11 cellular contexts compared by ENCODE assay signal in the genomic region with DNA sequence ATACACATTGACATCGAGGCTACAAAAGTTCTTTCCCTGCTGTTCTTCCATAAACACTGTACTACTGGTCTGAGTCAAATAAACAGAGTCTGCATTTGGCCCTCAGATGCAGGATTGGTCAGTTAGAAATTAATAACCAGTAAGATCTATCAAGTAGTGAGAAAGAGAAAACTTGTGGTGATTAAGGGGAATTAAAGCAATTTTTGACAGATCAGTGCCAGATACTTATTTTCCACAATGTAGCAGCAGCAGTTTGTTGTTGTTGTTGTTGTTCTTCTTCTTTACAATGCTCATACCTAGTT.
A peak's percentile ranks its signal among the peaks of the same experiment; 100 is the strongest.
DNase-seq lines count a peak whose midpoint lies in the region; ATAC-seq and TF ChIP-seq lines count a peak whose summit lies in the region.
"Had no signal": no experiment of that assay in that cellular context is flagged by ENCODE, and none has a peak within 500 bp of the region (broad histone marks: within the 10 kb centered on the region; RNA-seq: fewer than 3 reads in every experiment).

No MANE protein-coding gene starts in this region.

- no peaks in the 10 kb centered on the region for H3K36me3 Mint-ChIP-seq in activated T-cell treated with anti-CD3 and anti-CD28 coated beads, Interleukin-2, amount 50 U/mL, for 72 hours (ENCODE audit: insufficient read depth in 2 of 2)

- no peak for DNase-seq in activated T-cell treated with anti-CD3 and anti-CD28 coated beads, Interleukin-2, amount 50 U/mL, for 72 hours
- DNase-seq in activated T-cell treated with anti-CD3 and anti-CD28 coated beads, Interleukin-2, amount 50 U/mL, for 1 hour: no peak
- DNase-seq in fibroblast of villous mesenchyme (ENCODE audit: low read depth) (no peak), PC-9 (no peak), HAP-1 (ENCODE audit: low spot score in 2 of 2) (no peak)
- no peak for DNase-seq in activated CD4-positive, alpha-beta T cell treated with anti-CD3 and anti-CD28 coated beads for 48 hours
- DNase-seq: amniotic stem cell, PC-3, tibial artery had no signal

- BruUV-seq in PC-9 (replicated peaks; lab: Mats Ljungman, UMichigan): no TSS peak

- POLR2A ChIA-PET in PC-9 (lab: Charles Lee; ENCODE audit: unreplicated experiment): no interaction called here

- H3K4me1 Mint-ChIP-seq in activated T-cell treated with anti-CD3 and anti-CD28 coated beads, Interleukin-2, amount 50 U/mL, for 72 hours (ENCODE audit: low read depth): peaks cover 21% of the 10 kb centered on the region

- no peaks in the 10 kb centered on the region for H3K79me2 ChIP-seq in OCI-LY3 (ENCODE audit: low read length)
- 0 out of 2 replicates have a peak, but pooled peaks cover 4% of the 10 kb centered on the region for H3K79me2 ChIP-seq in PC-9 (ENCODE audit: low read depth)

- peak overlapping the region; percentile 58 for H3K4me2 ChIP-seq in OCI-LY3 (ENCODE audit: low read length)
- H3K4me2 ChIP-seq in PC-9: no peak overlapping the region

- H3F3A ChIP-seq in PC-9 (ENCODE audit: insufficient read depth, low read depth): no peaks in the 10 kb centered on the region

- in situ Hi-C loops in HAP-1 (cut with MboI; ENCODE audit: low sequenced_read_pairs): no loop called here

- H3K27me3 ChIP-seq in OCI-LY3 (ENCODE audit: low read depth, low read length) (no peaks in the 10 kb centered on the region), subcutaneous abdominal adipose tissue (ENCODE audit: control insufficient read depth in 5 of 5, insufficient read depth in 4 of 5, low read length in 5 of 5) (no peaks in the 10 kb centered on the region), PC-9 (ENCODE audit: insufficient read depth, low read depth) (no peaks in the 10 kb centered on the region), HAP-1 (ENCODE audit: low read depth) (peaks cover 3% of the 10 kb centered on the region; the same call in 1 of the 2 replicates)
- H3K27me3 ChIP-seq: tibial artery had no signal

- H3K27me3 Mint-ChIP-seq in activated T-cell treated with anti-CD3 and anti-CD28 coated beads, Interleukin-2, amount 50 U/mL, for 72 hours (ENCODE audit: low read depth): peaks cover 14% of the 10 kb centered on the region

- H2AFZ ChIP-seq in OCI-LY3 (ENCODE audit: low read depth, low read length): peak overlapping the region; percentile 64; the same call in 1 of the 2 replicates
- H2AFZ ChIP-seq in PC-9: no peak overlapping the region

- H3K9ac ChIP-seq in OCI-LY3 (ENCODE audit: low read length) (no peak overlapping the region), subcutaneous abdominal adipose tissue (ENCODE audit: low read length in 5 of 5) (peak overlapping the region in 1 of 5 donors; percentile 17)

- TF ChIP-seq CTCF in OCI-LY3 (IDR thresholded peaks at IDR 0.05; ENCODE audit: low read depth, low read length) (no peak), fibroblast of villous mesenchyme (IDR thresholded peaks at IDR 0.05; ENCODE audit: insufficient read depth, low read depth, low read length) (no peak), PC-9 (conservative IDR thresholded peaks at IDR 0.05) (no peak)

- no peak for ATAC-seq in activated T-cell treated with anti-CD3 and anti-CD28 coated beads, Interleukin-2, amount 50 U/mL, for 72 hours (replicated peaks in 1 of 2)
- ATAC-seq: PC-3 had no signal

- H3K4me1 ChIP-seq in OCI-LY3 (ENCODE audit: low read length) (no peaks in the 10 kb centered on the region), subcutaneous abdominal adipose tissue (ENCODE audit: control insufficient read depth in 5 of 5, insufficient read depth in 5 of 5, low read length in 5 of 5) (peaks cover 0 to 10% (median 8%) of the 10 kb centered on the region in 5 donors), PC-9 (replicated peaks; ENCODE audit: insufficient read depth) (no peaks in the 10 kb centered on the region), HAP-1 (no peaks in the 10 kb centered on the region)

- 0 out of 2 replicates have a peak overlapping the region, but pooled peaks have one; percentile 31 for H3K4me3 ChIP-seq in OCI-LY3 (ENCODE audit: low read length)
- H3K4me3 ChIP-seq in fibroblast of villous mesenchyme (ENCODE audit: low read depth, low read length): peak overlapping the region; percentile 28
- H3K4me3 ChIP-seq in subcutaneous abdominal adipose tissue (ENCODE audit: low read depth in 1 of 5, low read length in 5 of 5): peak overlapping the region in 4 of 5 donors; percentile 30 to 50 (median 41)
- no peak overlapping the region for H3K4me3 ChIP-seq in PC-9
- H3K4me3 ChIP-seq in HAP-1: no peak overlapping the region
- H3K4me3 ChIP-seq: tibial artery had no signal

- no peak overlapping the region for H3K27ac Mint-ChIP-seq in activated T-cell treated with anti-CD3 and anti-CD28 coated beads, Interleukin-2, amount 50 U/mL, for 72 hours

- H3K36me3 ChIP-seq in OCI-LY3 (replicated peaks; ENCODE audit: low read depth, low read length) (no peaks in the 10 kb centered on the region), subcutaneous abdominal adipose tissue (ENCODE audit: control insufficient read depth in 5 of 5, insufficient read depth in 5 of 5, low read length in 5 of 5) (no peaks in the 10 kb centered on the region), PC-9 (ENCODE audit: low read depth) (no peaks in the 10 kb centered on the region), HAP-1 (replicated peaks) (no peaks in the 10 kb centered on the region)
- H3K36me3 ChIP-seq: tibial artery had no signal

- intact Hi-C loops in PC-9 (cut with micrococcal nuclease; ENCODE audit: unreplicated experiment): no loop called here

- H3K9me3 Mint-ChIP-seq in activated T-cell treated with anti-CD3 and anti-CD28 coated beads, Interleukin-2, amount 50 U/mL, for 72 hours: peaks cover 0 to 2% of the 10 kb centered on the region in 2 donors

- H3K27ac ChIP-seq in OCI-LY3 (ENCODE audit: low read length) (no peak overlapping the region), subcutaneous abdominal adipose tissue (ENCODE audit: low read depth, low read length) (no peak overlapping the region), PC-9 (no peak overlapping the region)
- H3K27ac ChIP-seq: tibial artery had no signal

- peak overlapping the region; percentile 65 to 69 for H3K4me3 Mint-ChIP-seq in activated T-cell treated with anti-CD3 and anti-CD28 coated beads, Interleukin-2, amount 50 U/mL, for 72 hours

- H4K20me1 ChIP-seq in OCI-LY3 (ENCODE audit: insufficient read depth, low read length) (no peaks in the 10 kb centered on the region), PC-9 (ENCODE audit: insufficient read depth) (no peaks in the 10 kb centered on the region)

- no peaks in the 10 kb centered on the region for H3K9me3 ChIP-seq in OCI-LY3 (ENCODE audit: insufficient read depth, low read length)
- no peaks in the 10 kb centered on the region for H3K9me3 ChIP-seq in subcutaneous abdominal adipose tissue (ENCODE audit: control insufficient read depth in 5 of 5, low read length in 5 of 5)
- H3K9me3 ChIP-seq in PC-9 (ENCODE audit: insufficient read depth, low read depth): no peaks in the 10 kb centered on the region
- H3K9me3 ChIP-seq in HAP-1: no peaks in the 10 kb centered on the region
- H3K9me3 ChIP-seq: tibial artery had no signal

- CTCF ChIA-PET in PC-9 (lab: Charles Lee): no interaction called here

- no peaks in the 10 kb centered on the region for H3K9me2 ChIP-seq in PC-9 (ENCODE audit: insufficient read depth)

Comparison
In these comparisons a context has a peak if more than half of its experiments do, and no peak if none do; other contexts are left out.
1. H3K4me3 ChIP-seq: peak in OCI-LY3 (single experiment), fibroblast of villous mesenchyme (single experiment) and subcutaneous abdominal adipose tissue (4 of 5); none in PC-9 (single experiment) and HAP-1 (single experiment).